ENCODE assay signal across 8 cellular contexts in genomic region chr1:236524142-236524891, GRCh38. TPM values are rescaled to one million over a fixed set of nuclear protein-coding genes. Genes with fewer than 3 reads are reported as not detected.
DNase-seq lines count a peak whose midpoint lies in the region; ATAC-seq lines count a peak whose summit lies in the region.

No MANE protein-coding gene starts in this region.

- no peaks in the 10 kb centered on the region for H3K27me3 Mint-ChIP-seq in activated T-cell treated with anti-CD3 and anti-CD28 coated beads, Interleukin-2, amount 50 U/mL, for 4 hours (ENCODE audit: low read depth)

- H3K4me3 Mint-ChIP-seq in activated T-cell treated with anti-CD3 and anti-CD28 coated beads, Interleukin-2, amount 50 U/mL, for 4 hours: peak overlapping the region; percentile 96

- H3K27me3 ChIP-seq in stomach smooth muscle (ENCODE audit: control insufficient read depth in 1 of 2, insufficient read depth in 2 of 2, low read length in 2 of 2): no peaks in the 10 kb centered on the region

- peaks cover 27% of the 10 kb centered on the region for H3K4me1 Mint-ChIP-seq in activated T-cell treated with anti-CD3 and anti-CD28 coated beads, Interleukin-2, amount 50 U/mL, for 4 hours (ENCODE audit: low read depth)

- H3K36me3 ChIP-seq in stomach smooth muscle (ENCODE audit: control insufficient read depth in 2 of 2, insufficient read depth in 2 of 2, low read length in 2 of 2): peaks cover 4 to 9% of the 10 kb centered on the region in 2 donors

- H3K9ac ChIP-seq in stomach smooth muscle (ENCODE audit: low read length in 2 of 2): peak overlapping the region; percentile 65 to 90

- peaks cover 19% of the 10 kb centered on the region for H3K36me3 Mint-ChIP-seq in activated T-cell treated with anti-CD3 and anti-CD28 coated beads, Interleukin-2, amount 50 U/mL, for 4 hours (ENCODE audit: insufficient read depth)

- H3K27ac ChIP-seq in stomach smooth muscle (ENCODE audit: low read length): peak overlapping the region; percentile 75

- ATAC-seq in GM21367 (IDR thresholded peaks at IDR 0.05; ENCODE audit: unreplicated experiment): peak; percentile 90
- peak; percentile 89 to 91 for ATAC-seq in activated T-cell treated with anti-CD3 and anti-CD28 coated beads, Interleukin-2, amount 50 U/mL, for 4 hours

- H3K9me3 ChIP-seq in stomach smooth muscle (ENCODE audit: control insufficient read depth in 2 of 2, low read length in 2 of 2): no peaks in the 10 kb centered on the region

- DNase-seq in D341Med (ENCODE audit: low spot score): peak; percentile 40
- peak; percentile 60 for DNase-seq in HT1080 (ENCODE audit: low read depth)
- peak; percentile 89 for DNase-seq in OCI-M1 (lab: John Stamatoyannopoulos, UW)
- DNase-seq in activated T-cell treated with anti-CD3 and anti-CD28 coated beads, Interleukin-2, amount 50 U/mL, for 4 hours: peak; percentile 26
- DNase-seq in fibroblast of gingiva (ENCODE audit: low read depth): peak; percentile 95
- DNase-seq in myocyte (ENCODE audit: low read depth): peak; percentile 57

- H3K4me3 ChIP-seq in stomach smooth muscle (ENCODE audit: low read length in 2 of 2): peak overlapping the region; percentile 75 to 98

- H3K4me1 ChIP-seq in stomach smooth muscle (ENCODE audit: control insufficient read depth, insufficient read depth, low read length): peaks cover 8% of the 10 kb centered on the region

- no peaks in the 10 kb centered on the region for H3K9me3 Mint-ChIP-seq in activated T-cell treated with anti-CD3 and anti-CD28 coated beads, Interleukin-2, amount 50 U/mL, for 4 hours

RNA-seq across cellular contexts. Expression of gene LGALS8, which starts 0.5 kb away (rescaled TPM):
- total RNA-seq in HT1080 (2014; rRNA removed; shearing (Covaris generic)): 20.8 and 43.6 TPM in 2 replicates
- 36.7 and 38.7 TPM in 2 replicates for polyA plus RNA-seq in HT1080 (2015; cell fraction: cytosol; rRNA removed)
- polyA plus RNA-seq in HT1080 (2015; cell fraction: nucleus; rRNA removed): 79.8 and 84.9 TPM in 2 replicates
- total RNA-seq in activated T-cell treated with anti-CD3 and anti-CD28 coated beads, Interleukin-2, amount 50 U/mL, for 4 hours: 10 to 100 TPM; 59.7 to 73.2 (median 60.9) TPM
- 21.2 and 30.4 TPM in 2 replicates for total RNA-seq in myocyte
- 23.9 TPM for polyA plus RNA-seq in myocyte (2012)

Comparison
In these comparisons a context has a peak if more than half of its experiments do, and no peak if none do; other contexts are left out.
1. Peak in every context shown above with its lines: DNase-seq, ATAC-seq, H3K4me3 ChIP-seq and H3K27ac ChIP-seq.
2. DNase-seq: peak in every context shown above with its lines; median percentile 95 in fibroblast of gingiva; 89 in OCI-M1; 60 in HT1080; 57 in myocyte; 40 in D341Med; 26 in activated T-cell treated with anti-CD3 and anti-CD28 coated beads, Interleukin-2, amount 50 U/mL, for 4 hours.